ENCODE assay signal across 8 cellular contexts in the genomic region with DNA sequence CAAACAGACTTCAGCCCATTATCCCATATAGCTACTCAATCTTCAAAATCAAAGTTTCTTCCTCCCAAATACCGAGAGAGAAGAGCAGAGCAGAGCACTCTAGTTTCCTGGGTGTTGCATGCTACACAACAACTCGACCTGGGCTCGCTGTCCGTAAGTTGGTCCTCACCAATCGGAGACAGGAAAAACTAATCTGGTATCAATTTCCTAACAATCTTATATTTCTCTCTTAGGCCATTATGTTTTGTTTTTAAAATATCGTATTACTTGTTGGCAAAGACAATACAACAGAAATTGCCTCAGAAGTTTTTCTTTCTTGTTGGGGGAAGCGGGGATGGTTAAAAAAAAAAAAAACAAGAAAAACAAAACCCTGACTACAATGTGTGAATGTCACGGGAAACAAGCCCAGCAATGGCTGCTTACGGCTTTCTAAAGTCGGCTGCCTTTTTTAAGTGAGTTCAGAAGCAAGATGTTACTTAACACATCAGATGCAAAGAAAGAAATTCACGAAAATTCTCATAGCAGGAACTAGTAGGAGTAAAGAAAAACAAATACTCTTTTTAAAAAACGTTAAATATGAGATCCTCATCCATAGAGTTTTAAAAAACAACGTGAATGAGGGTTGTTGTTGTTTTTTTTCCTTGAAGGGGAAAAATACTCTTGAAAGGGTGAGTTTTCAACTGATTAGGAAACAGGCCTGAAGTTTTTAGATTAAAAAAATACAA. TPM values are rescaled to one million over a fixed set of nuclear protein-coding genes. Genes with fewer than 3 reads are reported as not detected.
A peak's percentile ranks its signal among the peaks of the same experiment; 100 is the strongest.
DNase-seq lines count a peak whose midpoint lies in the region; ATAC-seq, FAIRE-seq and TF ChIP-seq lines count a peak whose summit lies in the region.

No MANE protein-coding gene starts in this region.

- peaks cover 8% of the 10 kb centered on the region; the same call in 1 of the 2 replicates for H3K36me3 ChIP-seq in MG63
- H3K36me3 ChIP-seq in astrocyte (ENCODE audit: insufficient read depth, low read length), result no peaks in the 10 kb centered on the region

- DNase-seq in NCI-H510A treated with DMSO at 0.1 percent for 48 hours (lab: John Stamatoyannopoulos, UW), result peak; percentile 22
- DNase-seq in NCI-H510A (lab: John Stamatoyannopoulos, UW), result no peak
- DNase-seq in MG63, result peak; percentile 21
- DNase-seq in astrocyte (ENCODE audit: low read depth), result peak; percentile 60
- DNase-seq in stimulated activated naive B cell treated with anti-CD40 and anti-IgM and Interleukin-4, amounts not matched to agents 10 μg/mL and 1 μg/mL and 100 μg/mL, for 72 hours, result no peak
- no peak for DNase-seq in DMS153 treated with DMSO at 0.1 percent for 48 hours (lab: John Stamatoyannopoulos, UW; ENCODE audit: unreplicated experiment)

- no peaks in the 10 kb centered on the region for H3K27me3 Mint-ChIP-seq in astrocyte (ENCODE audit: low read depth, unreplicated experiment)
- H3K27me3 Mint-ChIP-seq in stimulated activated naive B cell treated with anti-CD40 and anti-IgM and Interleukin-4, amounts not matched to agents 10 μg/mL and 1 μg/mL and 100 μg/mL, for 72 hours, result no peaks in the 10 kb centered on the region

- no peak for FAIRE-seq in astrocyte (lab: Jason Lieb, UNC)
- peak; percentile 65 for FAIRE-seq in islet of Langerhans (lab: Jason Lieb, UNC)

- peaks cover 3% of the 10 kb centered on the region for H3K36me3 Mint-ChIP-seq in astrocyte (ENCODE audit: low read depth, unreplicated experiment)
- H3K36me3 Mint-ChIP-seq in stimulated activated naive B cell treated with anti-CD40 and anti-IgM and Interleukin-4, amounts not matched to agents 10 μg/mL and 1 μg/mL and 100 μg/mL, for 72 hours, result peaks cover 8 to 10% of the 10 kb centered on the region in 2 donors

- no peak overlapping the region for H2AFZ ChIP-seq in astrocyte (ENCODE audit: low read depth, low read length)

- peaks cover 36% of the 10 kb centered on the region for H3K4me1 Mint-ChIP-seq in astrocyte (ENCODE audit: low read depth, unreplicated experiment)
- peaks cover 30 to 37% of the 10 kb centered on the region in 2 donors for H3K4me1 Mint-ChIP-seq in stimulated activated naive B cell treated with anti-CD40 and anti-IgM and Interleukin-4, amounts not matched to agents 10 μg/mL and 1 μg/mL and 100 μg/mL, for 72 hours

- H3K4me3 Mint-ChIP-seq in astrocyte (ENCODE audit: unreplicated experiment), result peak overlapping the region; percentile 95
- peak overlapping the region; percentile 98 to 99 for H3K4me3 Mint-ChIP-seq in stimulated activated naive B cell treated with anti-CD40 and anti-IgM and Interleukin-4, amounts not matched to agents 10 μg/mL and 1 μg/mL and 100 μg/mL, for 72 hours

- H3K9me3 ChIP-seq in MG63 (no peaks in the 10 kb centered on the region), astrocyte (ENCODE audit: insufficient read depth, low read depth, low read length) (no peaks in the 10 kb centered on the region)

- peaks cover 68% of the 10 kb centered on the region for H3K79me2 ChIP-seq in astrocyte (ENCODE audit: insufficient read depth, low read length)

- H4K20me1 ChIP-seq in astrocyte (ENCODE audit: insufficient read depth, low read length), result peaks cover 46% of the 10 kb centered on the region

- H3K27me3 ChIP-seq in MG63 (no peaks in the 10 kb centered on the region), astrocyte (ENCODE audit: insufficient read depth, low read length) (no peaks in the 10 kb centered on the region)

- no peaks in the 10 kb centered on the region for H3K9me3 Mint-ChIP-seq in astrocyte (ENCODE audit: unreplicated experiment)
- H3K9me3 Mint-ChIP-seq in stimulated activated naive B cell treated with anti-CD40 and anti-IgM and Interleukin-4, amounts not matched to agents 10 μg/mL and 1 μg/mL and 100 μg/mL, for 72 hours, result no peaks in the 10 kb centered on the region

- peaks cover 42% of the 10 kb centered on the region for H3K4me1 ChIP-seq in astrocyte (ENCODE audit: insufficient read depth, low read length)

- no peak for TF ChIP-seq CTCF in astrocyte (IDR thresholded peaks at IDR 0.05; ENCODE audit: insufficient read depth, low read depth, low read length)

- peak overlapping the region; percentile 97 for H3K27ac ChIP-seq in astrocyte (ENCODE audit: low read depth, low read length)

- peak overlapping the region; percentile 91 for H3K4me2 ChIP-seq in astrocyte (ENCODE audit: low read length)

- H3K4me3 ChIP-seq in MG63 (peak overlapping the region; percentile 64), astrocyte (ENCODE audit: insufficient read depth, low read depth, low read length) (peak overlapping the region; percentile 94)

- ATAC-seq in stimulated activated naive B cell treated with anti-CD40 and anti-IgM and Interleukin-4, amounts not matched to agents 10 μg/mL and 1 μg/mL and 100 μg/mL, for 72 hours (replicated peaks), result no peak
- ATAC-seq in HG02759 (IDR thresholded peaks at IDR 0.05; ENCODE audit: unreplicated experiment), result no peak

- H3K9ac ChIP-seq in astrocyte (ENCODE audit: low read length), result peak overlapping the region; percentile 98

- H3K27ac Mint-ChIP-seq in astrocyte (ENCODE audit: unreplicated experiment), result peak overlapping the region; percentile 99
- H3K27ac Mint-ChIP-seq in stimulated activated naive B cell treated with anti-CD40 and anti-IgM and Interleukin-4, amounts not matched to agents 10 μg/mL and 1 μg/mL and 100 μg/mL, for 72 hours, result peak overlapping the region; percentile 98

RNA-seq across cellular contexts. Expression of a gene that starts 1.9 kb away (rescaled TPM):
- 21.1 and 42.2 TPM in 2 replicates for total RNA-seq in MG63 (2014; rRNA removed; shearing (Covaris generic); ENCODE audit: low replicate concordance)
- total RNA-seq in astrocyte, result 69.7 and 70.3 TPM in 2 replicates

Comparison
In these comparisons a context has a peak if more than half of its experiments do, and no peak if none do; other contexts are left out.
1. DNase-seq: peak in NCI-H510A treated with DMSO at 0.1 percent for 48 hours (single experiment), MG63 (single experiment) and astrocyte (single experiment); none in NCI-H510A (single experiment), stimulated activated naive B cell treated with anti-CD40 and anti-IgM and Interleukin-4, amounts not matched to agents 10 μg/mL and 1 μg/mL and 100 μg/mL, for 72 hours (single experiment) and DMS153 treated with DMSO at 0.1 percent for 48 hours (single experiment).